In genomic region chr9:13873212-13873611, GRCh38 we compare ENCODE assay signal across 29 cellular contexts.
"Had no signal": no experiment of that assay in that cellular context is flagged by ENCODE, and none has a peak within 500 bp of the region (broad histone marks: within the 10 kb centered on the region; RNA-seq: fewer than 3 reads in every experiment).

No MANE protein-coding gene starts in this region.

- H3K4me3 ChIP-seq: colonic mucosa, esophagus muscularis mucosa, gastrocnemius medialis, heart left ventricle had no signal

- H3K4me1 Mint-ChIP-seq: activated B cell treated with CpG ODN at 0.5 μM for 24 hours; activated T-helper 17 cell treated with anti-CD3 and anti-CD28 coated beads, Interleukin-2, amount 50 U/mL, for 72 hours; endodermal cell had no signal

- H3K27me3 ChIP-seq: brain microvascular endothelial cell, colonic mucosa, esophagus muscularis mucosa, foreskin keratinocyte, gastrocnemius medialis, heart left ventricle had no signal

- DNase-seq: activated B cell treated with CpG ODN at 0.5 μM for 24 hours; activated CD4-positive, alpha-beta T cell treated with anti-CD3 and anti-CD28 coated beads for 48 hours; activated CD4-positive, alpha-beta T cell treated with anti-CD3 and anti-CD28 coated beads, Interleukin-2, amount 50 U/mL, for 1 hour; activated CD4-positive, alpha-beta T cell treated with anti-CD3 and anti-CD28 coated beads, Interleukin-2, amount 50 U/mL, for 48 hours; activated CD8-positive, alpha-beta memory T cell treated with anti-CD3 and anti-CD28 coated beads for 24 hours; activated CD8-positive, alpha-beta T cell treated with anti-CD3 and anti-CD28 coated beads for 36 hours; activated effector memory CD4-positive, alpha-beta T cell treated with Interleukin-2 at 50 U/mL for 16 hours; activated gamma-delta T cell treated with Interleukin-2 at 50 U/mL for 16 hours; activated naive CD4-positive, alpha-beta T cell treated with anti-CD3 and anti-CD28 coated beads, Interleukin-2, amount 50 U/mL, for 16 hours; activated naive CD4-positive, alpha-beta T cell treated with Interleukin-2 at 50 U/mL for 16 hours; activated T-cell treated with anti-CD3 and anti-CD28 coated beads, Interleukin-2, amount 50 U/mL, for 4 hours; amniotic stem cell; anterior cingulate cortex; brain microvascular endothelial cell; caudate nucleus; cerebellar nuclear complex; colonic mucosa; effector CD8-positive, alpha-beta T cell; endodermal cell; erythroblast; foreskin keratinocyte; gastrocnemius medialis; glutamatergic neuron; heart left ventricle; T-helper 2 cell had no signal

- H3K4me3 Mint-ChIP-seq: activated B cell treated with CpG ODN at 0.5 μM for 24 hours; activated CD8-positive, alpha-beta T cell treated with anti-CD3 and anti-CD28 coated beads for 36 hours; activated naive CD8-positive, alpha-beta T cell; activated T-cell treated with anti-CD3 and anti-CD28 coated beads, Interleukin-2, amount 50 U/mL, for 4 hours; activated T-helper 17 cell treated with anti-CD3 and anti-CD28 coated beads, Interleukin-2, amount 50 U/mL, for 72 hours; endodermal cell had no signal

- H3K36me3 Mint-ChIP-seq: activated naive CD8-positive, alpha-beta T cell had no signal

- ATAC-seq: activated CD4-positive, CD25-positive, alpha-beta regulatory T cell treated with anti-CD3 and anti-CD28 coated beads, Interleukin-2, amount 50 U/mL, for 24 hours; activated CD8-positive, alpha-beta T cell treated with anti-CD3 and anti-CD28 coated beads for 36 hours; activated T-cell treated with anti-CD3 and anti-CD28 coated beads, Interleukin-2, amount 50 U/mL, for 4 hours; activated T-helper 17 cell treated with anti-CD3 and anti-CD28 coated beads, Interleukin-2, amount 50 U/mL, for 72 hours; foreskin keratinocyte; gastrocnemius medialis; heart left ventricle had no signal

- H3K36me3 ChIP-seq: brain microvascular endothelial cell, colonic mucosa, esophagus muscularis mucosa, gastrocnemius medialis, heart left ventricle had no signal

- H3K9me3 ChIP-seq: colonic mucosa, gastrocnemius medialis had no signal

- H3K27ac ChIP-seq: brain microvascular endothelial cell, colonic mucosa, esophagus muscularis mucosa, foreskin keratinocyte, gastrocnemius medialis, heart left ventricle had no signal

- H3K27ac Mint-ChIP-seq: activated B cell treated with CpG ODN at 0.5 μM for 24 hours; activated CD8-positive, alpha-beta T cell treated with anti-CD3 and anti-CD28 coated beads for 36 hours; activated naive CD8-positive, alpha-beta T cell; activated T-helper 17 cell treated with anti-CD3 and anti-CD28 coated beads, Interleukin-2, amount 50 U/mL, for 72 hours; endodermal cell had no signal

- H3K4me1 ChIP-seq: colonic mucosa, esophagus muscularis mucosa, foreskin keratinocyte, gastrocnemius medialis had no signal

- H3K27me3 Mint-ChIP-seq: activated B cell treated with CpG ODN at 0.5 μM for 24 hours; activated CD8-positive, alpha-beta T cell treated with anti-CD3 and anti-CD28 coated beads for 36 hours; activated T-helper 17 cell treated with anti-CD3 and anti-CD28 coated beads, Interleukin-2, amount 50 U/mL, for 72 hours had no signal
